19 cellular contexts compared by ENCODE assay signal in genomic region chr7:98191668-98192431, GRCh38. TPM values are rescaled to one million over a fixed set of nuclear protein-coding genes. Genes with fewer than 3 reads are reported as not detected.
DNase-seq lines count a peak whose midpoint lies in the region; ATAC-seq, FAIRE-seq and TF ChIP-seq lines count a peak whose summit lies in the region.
"Had no signal": no experiment of that assay in that cellular context is flagged by ENCODE, and none has a peak within 500 bp of the region (broad histone marks: within the 10 kb centered on the region; RNA-seq: fewer than 3 reads in every experiment).

No MANE protein-coding gene starts in this region.

- H3K9me3 Mint-ChIP-seq in MCF 10A (ENCODE audit: unreplicated experiment), result no peaks in the 10 kb centered on the region
- H3K9me3 Mint-ChIP-seq in activated naive CD8-positive, alpha-beta T cell treated with anti-CD3 and anti-CD28 coated beads for 36 hours, result peaks cover 2% of the 10 kb centered on the region
- H3K9me3 Mint-ChIP-seq: CD8-positive, alpha-beta T cell had no signal

- DNase-seq in MCF 10A (ENCODE audit: unreplicated experiment), result no peak
- no peak for DNase-seq in breast epithelium (ENCODE audit: low spot score in 2 of 2)
- peak; percentile 10 for DNase-seq in colonic mucosa
- DNase-seq in kidney, result peak; percentile 70
- no peak for DNase-seq in activated naive CD8-positive, alpha-beta T cell treated with anti-CD3 and anti-CD28 coated beads for 36 hours
- DNase-seq in effector memory CD4-positive, alpha-beta T cell, result no peak
- DNase-seq: Calu3; CD8-positive, alpha-beta T cell; DMS79 treated with DMSO at 0.1 percent for 48 hours; GF-D8; GOT3; H7 had no signal

- H3K9ac ChIP-seq in colonic mucosa (ENCODE audit: low read depth in 2 of 2, low read length in 2 of 2), result no peak overlapping the region
- no peak overlapping the region for H3K9ac ChIP-seq in kidney (ENCODE audit: low read length in 2 of 2)
- H3K9ac ChIP-seq: BLaER1 treated with 17β-estradiol and CSF1 and Interleukin-3, amounts not matched to agents 10 nM and 100 nM had no signal

- no peak for TF ChIP-seq POLR2A in breast epithelium (IDR thresholded peaks at IDR 0.05)

- H3K36me3 ChIP-seq in breast epithelium (peaks cover 7% of the 10 kb centered on the region), colonic mucosa (peaks cover 17% of the 10 kb centered on the region), kidney (ENCODE audit: control insufficient read depth in 1 of 2, insufficient read depth in 2 of 2, low read length in 2 of 2) (peaks cover 9 to 16% of the 10 kb centered on the region in 2 donors)
- peaks cover 54% of the 10 kb centered on the region for H3K36me3 ChIP-seq in effector memory CD4-positive, alpha-beta T cell (ENCODE audit: control insufficient read depth, insufficient read depth, low read length)

- no peaks in the 10 kb centered on the region for H3K27me3 Mint-ChIP-seq in MCF 10A (ENCODE audit: insufficient read depth, unreplicated experiment)
- no peaks in the 10 kb centered on the region for H3K27me3 Mint-ChIP-seq in activated naive CD8-positive, alpha-beta T cell treated with anti-CD3 and anti-CD28 coated beads for 36 hours

- FAIRE-seq in kidney (lab: Jason Lieb, UNC), result no peak
- FAIRE-seq: GM12878, HTR-8/SVneo had no signal

- intact Hi-C loops in MCF 10A (cut with micrococcal nuclease) (no loop called here), breast epithelium (cut with DNase I; ENCODE audit: low total_unique reads) (no loop called here), colonic mucosa (cut with DNase I) (no loop called here), kidney (cut with DNase I) (no loop called here)

- CTCF ChIA-PET in MCF 10A (lab: Yijun Ruan, JAX), result no interaction called here

- no peak overlapping the region for H3K4me3 Mint-ChIP-seq in MCF 10A (ENCODE audit: unreplicated experiment)
- H3K4me3 Mint-ChIP-seq in activated naive CD8-positive, alpha-beta T cell treated with anti-CD3 and anti-CD28 coated beads for 36 hours, result no peak overlapping the region
- H3K4me3 Mint-ChIP-seq: B cell; CD8-positive, alpha-beta T cell; IgD-negative memory B cell had no signal

- H3K27me3 ChIP-seq in breast epithelium (no peaks in the 10 kb centered on the region), colonic mucosa (no peaks in the 10 kb centered on the region)
- no peaks in the 10 kb centered on the region for H3K27me3 ChIP-seq in effector memory CD4-positive, alpha-beta T cell (replicated peaks; ENCODE audit: control insufficient read depth, insufficient read depth, low read length, poor library complexity, severe bottlenecking)
- H3K27me3 ChIP-seq: BLaER1 treated with 17β-estradiol and CSF1 and Interleukin-3, amounts not matched to agents 10 nM and 100 nM had no signal

- TSS peak; percentile 19 for BruUV-seq in MCF 10A (replicated peaks; lab: Mats Ljungman, UMichigan)

- H3K4me3 ChIP-seq in breast epithelium, result no peak overlapping the region
- H3K4me3 ChIP-seq in colonic mucosa, result no peak overlapping the region
- H3K4me3 ChIP-seq in kidney (ENCODE audit: low read length in 2 of 2), result no peak overlapping the region
- no peak overlapping the region for H3K4me3 ChIP-seq in effector memory CD4-positive, alpha-beta T cell (ENCODE audit: insufficient read depth, low read depth, low read length, poor library complexity, severe bottlenecking)
- H3K4me3 ChIP-seq: BLaER1 treated with 17β-estradiol and CSF1 and Interleukin-3, amounts not matched to agents 10 nM and 100 nM; GM12878 had no signal

- POLR2A ChIA-PET in MCF 10A (lab: Yijun Ruan, JAX), result no interaction called here

- no peak overlapping the region for H3K27ac Mint-ChIP-seq in MCF 10A (ENCODE audit: low read depth, unreplicated experiment)
- H3K27ac Mint-ChIP-seq in activated naive CD8-positive, alpha-beta T cell treated with anti-CD3 and anti-CD28 coated beads for 36 hours, result no peak overlapping the region
- H3K27ac Mint-ChIP-seq: B cell; CD8-positive, alpha-beta T cell had no signal

- no peaks in the 10 kb centered on the region for H3K9me3 ChIP-seq in breast epithelium
- no peaks in the 10 kb centered on the region for H3K9me3 ChIP-seq in colonic mucosa
- H3K9me3 ChIP-seq in kidney (ENCODE audit: control insufficient read depth in 1 of 2, low read length in 2 of 2), result no peaks in the 10 kb centered on the region
- no peaks in the 10 kb centered on the region for H3K9me3 ChIP-seq in effector memory CD4-positive, alpha-beta T cell (ENCODE audit: control insufficient read depth, low read length)

- peaks cover 37% of the 10 kb centered on the region for H3K36me3 Mint-ChIP-seq in MCF 10A (ENCODE audit: insufficient read depth, unreplicated experiment)
- peaks cover 25% of the 10 kb centered on the region for H3K36me3 Mint-ChIP-seq in activated naive CD8-positive, alpha-beta T cell treated with anti-CD3 and anti-CD28 coated beads for 36 hours

- TF ChIP-seq CTCF in MCF 10A (IDR thresholded peaks at IDR 0.05; ENCODE audit: unreplicated experiment), result no peak
- TF ChIP-seq CTCF in breast epithelium (IDR thresholded peaks at IDR 0.05), result no peak
- no peak for TF ChIP-seq CTCF in colonic mucosa (IDR thresholded peaks at IDR 0.05)
- no peak for TF ChIP-seq CTCF in kidney (IDR thresholded peaks at IDR 0.05; ENCODE audit: borderline replicate concordance, extremely low read depth, insufficient read depth)

- H3K27ac ChIP-seq in breast epithelium, result no peak overlapping the region
- H3K27ac ChIP-seq in colonic mucosa, result no peak overlapping the region
- no peak overlapping the region for H3K27ac ChIP-seq in kidney (ENCODE audit: low read depth in 2 of 2, low read length in 2 of 2)
- no peak overlapping the region for H3K27ac ChIP-seq in effector memory CD4-positive, alpha-beta T cell (ENCODE audit: insufficient read depth, low read length, poor library complexity, severe bottlenecking)
- H3K27ac ChIP-seq: BLaER1 treated with 17β-estradiol and CSF1 and Interleukin-3, amounts not matched to agents 10 nM and 100 nM had no signal

- H3K4me1 ChIP-seq in breast epithelium (no peaks in the 10 kb centered on the region), colonic mucosa (no peaks in the 10 kb centered on the region), kidney (ENCODE audit: control insufficient read depth in 1 of 2, insufficient read depth in 1 of 2, low read depth in 1 of 2, low read length in 2 of 2) (peaks cover 0 to 2% of the 10 kb centered on the region in 2 donors)
- H3K4me1 ChIP-seq in effector memory CD4-positive, alpha-beta T cell (ENCODE audit: control insufficient read depth, insufficient read depth, low read length, poor library complexity, severe bottlenecking), result no peaks in the 10 kb centered on the region

- no peak for ATAC-seq in HG02938 (IDR thresholded peaks at IDR 0.05; ENCODE audit: unreplicated experiment)
- ATAC-seq: CD8-positive, alpha-beta T cell; GM12878 had no signal

- no peaks in the 10 kb centered on the region for H3K4me1 Mint-ChIP-seq in MCF 10A (ENCODE audit: insufficient read depth, unreplicated experiment)
- H3K4me1 Mint-ChIP-seq in activated naive CD8-positive, alpha-beta T cell treated with anti-CD3 and anti-CD28 coated beads for 36 hours, result peaks cover 5% of the 10 kb centered on the region

RNA-seq across cellular contexts. Expression of gene BHLHA15, which starts 19.4 kb away (rescaled TPM):
- total RNA-seq in MCF 10A (2022), result 3.2 and 6.0 TPM in 2 replicates
- 1 to 10 TPM in 1 of 3 donors, under 1 TPM in 1, not detected in 1; 0.59 to 2.3 TPM for total RNA-seq in breast epithelium
- 1 to 10 TPM in 1 of 2 donors, under 1 TPM in 1; 0.67 to 2.4 TPM for total RNA-seq in colonic mucosa
- 3.1 TPM for total RNA-seq in kidney
- polyA plus RNA-seq in kidney (ENCODE audit: insufficient read depth, low read depth, low replicate concordance), result not detected
- total RNA-seq in activated naive CD8-positive, alpha-beta T cell treated with anti-CD3 and anti-CD28 coated beads for 36 hours, result 1 to 10 TPM in 1 of 2 experiments, under 1 TPM in 1; 0.76 to 2.0 TPM
- total RNA-seq: A172; CD8-positive, alpha-beta T cell had no signal

Comparison
In these comparisons a context has a peak if more than half of its experiments do, and no peak if none do; other contexts are left out.
1. DNase-seq: peak in colonic mucosa (single experiment) and kidney (single experiment); none in MCF 10A (single experiment), breast epithelium (0 of 2), activated naive CD8-positive, alpha-beta T cell treated with anti-CD3 and anti-CD28 coated beads for 36 hours (single experiment) and effector memory CD4-positive, alpha-beta T cell (0 of 3).